ENCODE assay signal across 8 cellular contexts in the genomic region with DNA sequence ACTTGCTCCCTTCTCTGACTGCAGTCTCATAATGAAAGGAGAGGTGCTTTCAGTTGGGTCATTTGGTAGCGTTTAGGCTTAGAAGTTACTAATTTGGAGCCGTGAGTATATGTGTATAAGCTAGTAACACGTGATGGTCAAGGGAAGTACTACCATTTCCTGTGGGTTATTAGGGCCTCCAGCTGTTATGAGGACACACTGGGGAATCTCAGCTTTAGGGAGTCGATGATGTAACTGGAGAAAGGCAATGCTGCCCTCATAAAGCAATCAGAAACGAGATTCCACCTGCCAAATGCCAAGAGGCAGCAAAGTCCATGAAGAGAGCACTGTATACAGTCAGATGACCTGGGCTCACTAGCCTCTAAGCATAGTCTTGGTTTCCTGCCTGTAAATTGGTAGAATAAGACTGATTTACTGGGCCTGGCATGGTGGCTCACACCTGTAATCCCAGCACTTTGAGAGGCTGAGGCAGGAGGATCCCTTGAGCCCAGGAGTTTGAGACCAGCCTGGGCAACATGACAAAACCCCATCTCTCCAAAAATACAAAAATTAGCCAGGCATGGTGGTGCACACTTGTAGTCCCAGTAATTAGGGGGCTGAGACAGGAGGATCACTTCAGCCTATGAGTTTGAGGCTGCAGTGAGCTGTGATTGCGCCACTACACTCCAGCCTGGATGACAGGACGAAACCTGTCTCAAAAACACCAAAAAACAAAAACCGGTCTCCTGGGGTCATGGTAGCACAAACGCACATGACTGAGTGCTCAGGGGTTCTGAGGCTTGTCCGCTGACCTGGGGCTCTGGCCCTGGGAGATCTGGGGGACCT. TPM values are rescaled to one million over a fixed set of nuclear protein-coding genes. Genes with fewer than 3 reads are reported as not detected.
A peak's percentile ranks its signal among the peaks of the same experiment; 100 is the strongest.
DNase-seq lines count a peak whose midpoint lies in the region; ATAC-seq and TF ChIP-seq lines count a peak whose summit lies in the region.

No MANE protein-coding gene starts in this region.

- H3K9ac ChIP-seq in SK-N-MC (ENCODE audit: insufficient read length) = no peak overlapping the region

- H3K27me3 ChIP-seq in suprapubic skin = no peaks in the 10 kb centered on the region
- no peaks in the 10 kb centered on the region for H3K27me3 ChIP-seq in left lung

- TF ChIP-seq CTCF in fibroblast of pulmonary artery (IDR thresholded peaks at IDR 0.05; ENCODE audit: low read length, missing control alignments) (no peak), suprapubic skin (IDR thresholded peaks at IDR 0.05) (no peak), left lung (IDR thresholded peaks at IDR 0.05) (no peak)

- H3K36me3 ChIP-seq in SK-N-MC (ENCODE audit: insufficient read depth, low read length) (peaks cover 19% of the 10 kb centered on the region), suprapubic skin (peaks cover 19% of the 10 kb centered on the region), left lung (peaks cover 0 to 39% of the 10 kb centered on the region in 2 donors)

- H3K4me1 ChIP-seq in suprapubic skin = peaks cover 66% of the 10 kb centered on the region
- H3K4me1 ChIP-seq in left lung = peaks cover 14 to 42% of the 10 kb centered on the region in 2 donors

- intact Hi-C loops in left lung (cut with DNase I) = no loop called here

- DNase-seq in DMS114 treated with DMSO at 0.1 percent for 48 hours (lab: John Stamatoyannopoulos, UW; ENCODE audit: unreplicated experiment) = peak; percentile 25
- peak; percentile 48 for DNase-seq in GM19240 (ENCODE audit: insufficient read length, low spot score)
- no peak for DNase-seq in SK-N-MC (ENCODE audit: low read depth, low spot score)
- peak; percentile 83 for DNase-seq in fibroblast of pulmonary artery (ENCODE audit: low read depth)
- peak; percentile 46 to 62 for DNase-seq in suprapubic skin (ENCODE audit: low spot score in 2 of 2)
- no peak for DNase-seq in HuH-7 (ENCODE audit: low spot score)
- no peak for DNase-seq in left lung

- WGBS in suprapubic skin = 48% methylated on average over 10 of the region's 10 CpGs

- ATAC-seq in HG03175 (IDR thresholded peaks at IDR 0.05; ENCODE audit: unreplicated experiment) (peak; percentile 76), left lung (no peak)

- H3K4me3 ChIP-seq in SK-N-MC (no peak overlapping the region), fibroblast of pulmonary artery (replicated peaks; ENCODE audit: low read depth, low read length) (no peak overlapping the region), suprapubic skin (no peak overlapping the region), left lung (no peak overlapping the region)

- TF ChIP-seq EP300 in suprapubic skin (IDR thresholded peaks at IDR 0.05) = no peak

- peak overlapping the region; percentile 60; the same call in 1 of the 2 replicates for H3K27ac ChIP-seq in SK-N-MC
- H3K27ac ChIP-seq in suprapubic skin = no peak overlapping the region
- H3K27ac ChIP-seq in left lung = no peak overlapping the region

- no peaks in the 10 kb centered on the region for H3K9me3 ChIP-seq in SK-N-MC (ENCODE audit: low read depth, low read length)
- H3K9me3 ChIP-seq in suprapubic skin = no peaks in the 10 kb centered on the region
- H3K9me3 ChIP-seq in left lung = no peaks in the 10 kb centered on the region

- TF ChIP-seq POLR2A in suprapubic skin (IDR thresholded peaks at IDR 0.05) = no peak

RNA-seq across cellular contexts. Expression of a gene that starts 53.0 kb away (rescaled TPM):
- 100 to 1,000 TPM; 122 to 280 (median 174) TPM for total RNA-seq in suprapubic skin
- 100 to 1,000 TPM; 210 to 255 TPM for total RNA-seq in left lung

RNA-seq across cellular contexts. Expression of a gene that starts 53.3 kb away (rescaled TPM):
- total RNA-seq in suprapubic skin = 10 to 100 TPM; 35.0 to 59.9 (median 48.2) TPM
- total RNA-seq in left lung = 10 to 100 TPM; 58.5 to 66.7 TPM

Comparison
In these comparisons a context has a peak if more than half of its experiments do, and no peak if none do; other contexts are left out.
1. DNase-seq: peak in DMS114 treated with DMSO at 0.1 percent for 48 hours (single experiment), GM19240 (single experiment), fibroblast of pulmonary artery (single experiment) and suprapubic skin (2 of 2); none in SK-N-MC (single experiment), HuH-7 (single experiment) and left lung (0 of 2).